ENCODE assay signal across 29 cellular contexts in genomic region chr10:4038000-4038399, GRCh38.
"Had no signal": no experiment of that assay in that cellular context is flagged by ENCODE, and none has a peak within 500 bp of the region (broad histone marks: within the 10 kb centered on the region; RNA-seq: fewer than 3 reads in every experiment).

No MANE protein-coding gene starts in this region.

- H3K4me3 Mint-ChIP-seq: natural killer cell; nephron; neural progenitor cell; stimulated activated memory B cell treated with anti-CD40 and anti-IgM and Interleukin-4, amounts not matched to agents 10 μg/mL and 1 μg/mL and 100 μg/mL, for 72 hours; stimulated activated naive CD8-positive, alpha-beta T cell treated with anti-CD3 and anti-CD28 coated beads, Interleukin-15, amount 100 ng/mL, for 72 hours; type B pancreatic cell had no signal

- H3K4me1 Mint-ChIP-seq: neural progenitor cell had no signal

- H3K36me3 ChIP-seq: neural progenitor cell, ovary, right lobe of liver, sigmoid colon, suprapubic skin, tibial artery, transverse colon, upper lobe of right lung, uterus had no signal

- FAIRE-seq: small intestine had no signal

- H3K9ac ChIP-seq: neural progenitor cell, parathyroid adenoma had no signal

- H3K27me3 Mint-ChIP-seq: progenitor cell of endocrine pancreas; stimulated activated memory B cell treated with anti-CD40 and anti-IgM and Interleukin-4, amounts not matched to agents 10 μg/mL and 1 μg/mL and 100 μg/mL, for 72 hours; stimulated activated naive CD8-positive, alpha-beta T cell treated with anti-CD3 and anti-CD28 coated beads, Interleukin-15, amount 100 ng/mL, for 72 hours; type B pancreatic cell had no signal

- H3K9me3 ChIP-seq: testis, upper lobe of right lung had no signal

- H3K4me1 ChIP-seq: neural progenitor cell, parathyroid adenoma, psoas muscle, right lobe of liver, uterus had no signal

- H3K4me3 ChIP-seq: neural progenitor cell, ovary, psoas muscle, right lobe of liver, sigmoid colon, suprapubic skin, testis, tibial artery, transverse colon, upper lobe of right lung, uterus had no signal

- DNase-seq: natural killer cell; occipital lobe; ovary; posterior cingulate gyrus; psoas muscle; right cardiac atrium; right lobe of liver; sigmoid colon; small intestine; stimulated activated CD4-positive, alpha-beta T cell treated with anti-CD3 and anti-CD28 coated beads, Interleukin-15, amount 100 ng/mL, for 24 hours; stimulated activated CD4-positive, alpha-beta T cell treated with anti-CD3 and anti-CD28 coated beads, Interleukin-2, amount 100 ng/mL, for 24 hours; stimulated activated CD4-positive, alpha-beta T cell treated with anti-CD3 and anti-CD28 coated beads, Interleukin-2, amount 100 ng/mL, for 48 hours; stimulated activated CD4-positive, alpha-beta T cell treated with anti-CD3 and anti-CD28 coated beads, Interleukin-4, amount 100 ng/mL, for 24 hours; stimulated activated naive CD4-positive, alpha-beta T cell; stimulated activated naive CD8-positive, alpha-beta T cell treated with anti-CD3 and anti-CD28 coated beads, Interleukin-15, amount 100 ng/mL, for 72 hours; stimulated activated naive CD8-positive, alpha-beta T cell treated with anti-CD3 and anti-CD28 coated beads, Interleukin-15, Interleukin-2, amounts not matched to agents 100 U/mL and 50 U/mL, for 24 hours; substantia nigra; testis; tibial artery; transverse colon; upper lobe of right lung; uterus had no signal

- H3K27me3 ChIP-seq: neural progenitor cell, ovary, right lobe of liver, sigmoid colon, suprapubic skin, testis, tibial artery, transverse colon, upper lobe of right lung, uterus had no signal

- H3K27ac Mint-ChIP-seq: natural killer cell; nephron; neural progenitor cell; progenitor cell of endocrine pancreas; stimulated activated memory B cell treated with anti-CD40 and anti-IgM and Interleukin-4, amounts not matched to agents 10 μg/mL and 1 μg/mL and 100 μg/mL, for 72 hours; stimulated activated naive CD8-positive, alpha-beta T cell treated with anti-CD3 and anti-CD28 coated beads, Interleukin-15, amount 100 ng/mL, for 72 hours; type B pancreatic cell had no signal

- H3K27ac ChIP-seq: neural progenitor cell, ovary, parathyroid adenoma, psoas muscle, right lobe of liver, sigmoid colon, suprapubic skin, testis, tibial artery, transverse colon, upper lobe of right lung, uterus had no signal

- H3K36me3 Mint-ChIP-seq: neural progenitor cell, type B pancreatic cell had no signal

- ATAC-seq: psoas muscle; right cardiac atrium; right lobe of liver; stimulated activated memory B cell treated with anti-CD40 and anti-IgM and Interleukin-4, amounts not matched to agents 10 μg/mL and 1 μg/mL and 100 μg/mL, for 72 hours; stimulated activated naive CD8-positive, alpha-beta T cell treated with anti-CD3 and anti-CD28 coated beads, Interleukin-15, amount 100 ng/mL, for 72 hours; stimulated activated naive CD8-positive, alpha-beta T cell treated with anti-CD3 and anti-CD28 coated beads, Interleukin-15, Interleukin-2, amounts not matched to agents 100 U/mL and 50 U/mL, for 24 hours; upper lobe of right lung had no signal
